ENCODE assay signal across 14 cellular contexts in the genomic region with DNA sequence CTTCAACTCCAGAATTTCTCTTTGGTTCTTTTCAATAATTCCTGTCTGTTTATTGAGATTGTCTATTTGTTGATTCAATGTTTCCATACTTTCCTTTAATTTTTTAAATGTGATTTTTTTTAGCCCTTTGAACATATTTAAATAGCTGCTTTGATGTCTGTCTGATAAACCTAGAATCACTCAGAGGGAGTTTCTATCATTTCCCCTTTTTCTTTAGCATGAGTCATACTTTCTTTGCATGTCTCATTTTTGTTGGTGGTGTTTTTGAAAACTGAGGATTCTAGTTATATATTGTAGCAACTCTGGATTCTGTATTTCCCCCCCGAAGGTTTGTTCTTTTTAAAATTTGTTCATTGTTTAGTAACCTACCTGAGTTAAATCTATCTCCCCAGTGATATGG.
"Had no signal": no experiment of that assay in that cellular context is flagged by ENCODE, and none has a peak within 500 bp of the region (broad histone marks: within the 10 kb centered on the region; RNA-seq: fewer than 3 reads in every experiment).

No MANE protein-coding gene starts in this region.

- ATAC-seq: heart right ventricle, psoas muscle, sciatic nerve had no signal

- H3K27ac ChIP-seq: heart right ventricle, left ventricle myocardium inferior, psoas muscle, testis had no signal

- H3K36me3 Mint-ChIP-seq: activated CD4-positive, alpha-beta memory T cell treated with anti-CD3 and anti-CD28 coated beads for 36 hours had no signal

- H3K4me1 ChIP-seq: heart right ventricle, left ventricle myocardium inferior, psoas muscle, testis had no signal

- H3K36me3 ChIP-seq: heart right ventricle, left ventricle myocardium inferior had no signal

- DNase-seq: activated CD4-positive, alpha-beta memory T cell treated with anti-CD3 and anti-CD28 coated beads for 36 hours; activated CD4-positive, CD25-positive, alpha-beta regulatory T cell treated with anti-CD3 and anti-CD28 coated beads, Interleukin-2, amount 50 U/mL, for 72 hours; activated gamma-delta T cell treated with Interleukin-2 at 50 U/mL for 16 hours; activated T-cell treated with anti-CD3 and anti-CD28 coated beads, Interleukin-2, amount 50 U/mL, for 48 hours; heart right ventricle; left ventricle myocardium inferior; mesenchymal stem cell; nephron progenitor cell; psoas muscle; stimulated activated CD4-positive, alpha-beta T cell treated with anti-CD3 and anti-CD28 coated beads, Interleukin-2, amount 100 ng/mL, for 24 hours; stimulated activated naive CD4-positive, alpha-beta T cell treated with Interleukin-2 at 50 U/mL for 16 hours; testis had no signal

- H3K4me3 ChIP-seq: heart right ventricle, left ventricle myocardium inferior, psoas muscle had no signal

- H3K27ac Mint-ChIP-seq: activated CD4-positive, alpha-beta memory T cell treated with anti-CD3 and anti-CD28 coated beads for 36 hours; nephron progenitor cell; T-helper 1 cell treated with Interleukin-12 subunit alpha and Interleukin-12 subunit beta and Interleukin-4 antibody, amounts not matched to agents 30 μg/mL and 1 μg/mL, for 36 hours had no signal

- H3K9me3 ChIP-seq: psoas muscle, testis had no signal

- H3K27me3 ChIP-seq: testis had no signal
